Comparison of ENCODE assay signal across 9 cellular contexts in genomic region chr5:149632311-149633251, GRCh38. TPM values are rescaled to one million over a fixed set of nuclear protein-coding genes. Genes with fewer than 3 reads are reported as not detected.
DNase-seq lines count a peak whose midpoint lies in the region; ATAC-seq and TF ChIP-seq lines count a peak whose summit lies in the region.
"Had no signal": no experiment of that assay in that cellular context is flagged by ENCODE, and none has a peak within 500 bp of the region (broad histone marks: within the 10 kb centered on the region; RNA-seq: fewer than 3 reads in every experiment).

No MANE protein-coding gene starts in this region.

- no peak overlapping the region for H4K5ac ChIP-seq in H9 (ENCODE audit: insufficient read length, low read depth, low read length)

- no peak for TF ChIP-seq POLR2A in adrenal gland (IDR thresholded peaks at IDR 0.05)

- no peak overlapping the region for H2BK5ac ChIP-seq in H9 (ENCODE audit: insufficient read length, low read length)

- H3K79me2 ChIP-seq in H9 (ENCODE audit: insufficient read depth, low read length): no peaks in the 10 kb centered on the region

- H4K8ac ChIP-seq in H9 (replicated peaks; ENCODE audit: insufficient read length, low read depth, low read length): no peak overlapping the region

- H3K56ac ChIP-seq in H9 (ENCODE audit: insufficient read length, low read depth, low read length): no peak overlapping the region

- H3K27ac Mint-ChIP-seq in H9: peak overlapping the region; percentile 58 to 84 (median 69); a peak in 6 of 7 replicates
- peak overlapping the region; percentile 74 for H3K27ac Mint-ChIP-seq in T-helper 17 cell

- no peak overlapping the region for H4K91ac ChIP-seq in H9 (ENCODE audit: insufficient read length, low read depth, low read length)

- H2AK5ac ChIP-seq in H9 (ENCODE audit: insufficient read length, low read length): no peak overlapping the region

- no peak overlapping the region for H2BK20ac ChIP-seq in H9 (ENCODE audit: low read depth, low read length, poor library complexity, severe bottlenecking)

- H3K4me3 Mint-ChIP-seq in H9: peak overlapping the region in 1 of 2 experiments; percentile 39; a peak in 1 of 5 replicates
- no peak overlapping the region for H3K4me3 Mint-ChIP-seq in T-helper 17 cell

- H3K27me3 Mint-ChIP-seq in H9 (ENCODE audit: low read depth) (no peaks in the 10 kb centered on the region; the same call in 1 of the 2 replicates), T-helper 17 cell (peaks cover 12% of the 10 kb centered on the region)

- H2BK12ac ChIP-seq in H9 (ENCODE audit: insufficient read length, low read depth, low read length): no peak overlapping the region

- no peak for TF ChIP-seq CTCF in H9 (conservative IDR thresholded peaks at IDR 0.05)
- no peak for TF ChIP-seq CTCF in adrenal gland (IDR thresholded peaks at IDR 0.05)

- no peaks in the 10 kb centered on the region for H3K36me3 ChIP-seq in adrenal gland (replicated peaks in 1 of 2)

- peaks cover 26 to 27% of the 10 kb centered on the region in 2 experiments for H3K4me1 Mint-ChIP-seq in H9
- H3K4me1 Mint-ChIP-seq in T-helper 17 cell: peaks cover 10% of the 10 kb centered on the region

- DNase-seq in H9 (no peak), T-helper 17 cell (no peak), left cardiac atrium (no peak), NCI-H774 (lab: John Stamatoyannopoulos, UW) (no peak), adrenal gland (no peak)
- DNase-seq in stimulated activated naive CD4-positive, alpha-beta T cell treated with Interleukin-2 at 50 U/mL for 16 hours (lab: John Stamatoyannopoulos, UW): no peak
- DNase-seq: stimulated activated CD4-positive, alpha-beta T cell treated with anti-CD3 and anti-CD28 coated beads, Interleukin-4, amount 100 ng/mL, for 24 hours had no signal

- H3K4me1 ChIP-seq in H9 (ENCODE audit: insufficient read depth, low read length) (peaks cover 10% of the 10 kb centered on the region; the same call in 1 of the 2 replicates), adrenal gland (replicated peaks in 1 of 2) (no peaks in the 10 kb centered on the region)

- H2BK120ac ChIP-seq in H9 (ENCODE audit: low read depth, low read length, poor library complexity, severe bottlenecking): no peak overlapping the region

- H3K36me3 Mint-ChIP-seq in H9 (ENCODE audit: insufficient read depth in 1 of 3, low read depth in 3 of 3) (no peaks in the 10 kb centered on the region), T-helper 17 cell (ENCODE audit: low read depth) (no peaks in the 10 kb centered on the region)

- H3K9me3 Mint-ChIP-seq in H9: no peaks in the 10 kb centered on the region

- H3K4me3 ChIP-seq in skin epidermis (no peak overlapping the region), adrenal gland (no peak overlapping the region)

- H3T11ph ChIP-seq in H9 (ENCODE audit: low read length): no peak overlapping the region

- no peak overlapping the region for H3K14ac ChIP-seq in H9 (ENCODE audit: insufficient read depth, low read length)

- H4K20me1 ChIP-seq in H9 (ENCODE audit: control insufficient read depth, insufficient read depth, insufficient read length): no peaks in the 10 kb centered on the region

- no peak overlapping the region for H3K9ac ChIP-seq in H9 (ENCODE audit: extremely low read depth, insufficient read length, low read length)

- H3K23ac ChIP-seq in H9 (ENCODE audit: insufficient read length, low read depth, low read length): no peak overlapping the region

- no peak overlapping the region for H2AFZ ChIP-seq in H9 (ENCODE audit: low read length)

- H3K27me3 ChIP-seq in H9 (ENCODE audit: insufficient read depth, low read length) (no peaks in the 10 kb centered on the region), adrenal gland (no peaks in the 10 kb centered on the region)

- intact Hi-C loops in left cardiac atrium (cut with DNase I): loop anchor here in 1 of 2 donors (10.0 kb wide), 1 partner anchor 332 kb away; the partner anchor contains the start of gene SLC26A2
- intact Hi-C loops in adrenal gland (cut with DNase I): loop anchor here in 1 of 2 donors (10.0 kb wide), 1 partner anchor 352 kb away; no protein-coding TSS in a partner anchor

- H3K27ac ChIP-seq in H9 (ENCODE audit: insufficient read length, low read depth, low read length) (no peak overlapping the region), skin epidermis (peak overlapping the region in 20 of 21 experiments; percentile 35 to 86 (median 73)), adrenal gland (no peak overlapping the region)

- no peak overlapping the region for H3K4ac ChIP-seq in H9 (ENCODE audit: low read depth, low read length)

- H3K9me3 ChIP-seq in H9 (ENCODE audit: control insufficient read depth, low read depth, low read length): no peaks in the 10 kb centered on the region
- no peaks in the 10 kb centered on the region for H3K9me3 ChIP-seq in T-helper 17 cell (ENCODE audit: control insufficient read depth, low read length, poor library complexity, severe bottlenecking)
- no peaks in the 10 kb centered on the region for H3K9me3 ChIP-seq in adrenal gland (replicated peaks in 1 of 3)

- H3K23me2 ChIP-seq in H9 (ENCODE audit: insufficient read length, low read depth, low read length, poor library complexity, severe bottlenecking): no peaks in the 10 kb centered on the region

- WGBS in H9 (ENCODE audit: extremely low coverage, insufficient read length, low lambda C conversion rate): no CpG with 5 or more reads among the region's 12 CpGs
- 63 to 79% (median 75%) methylated on average over 4 to 12 of the region's 12 CpGs for WGBS in adrenal gland, 4 donors

- no peak overlapping the region for H2BK15ac ChIP-seq in H9 (ENCODE audit: low read depth, low read length)

- ATAC-seq in T-helper 17 cell (no peak), left cardiac atrium (peak; percentile 32 to 85), GM18909 (IDR thresholded peaks at IDR 0.05; ENCODE audit: poor library complexity, unreplicated experiment) (no peak)

- no peak overlapping the region for H3K18ac ChIP-seq in H9 (ENCODE audit: insufficient read length, low read depth, low read length)

- peak overlapping the region; percentile 2 for H3K4me2 ChIP-seq in H9 (ENCODE audit: insufficient read depth, insufficient read length, low read length)

- H3K79me1 ChIP-seq in H9 (ENCODE audit: insufficient read depth, low read depth, low read length, poor library complexity, severe bottlenecking): no peaks in the 10 kb centered on the region

RNA-seq across cellular contexts. Expression of gene ARHGEF37, which starts 51.3 kb away (rescaled TPM):
- 0.39 and 0.42 TPM in 2 replicates for total RNA-seq in H9 (2021)
- under 1 TPM; 0.25 to 0.76 TPM for total RNA-seq in T-helper 17 cell
- total RNA-seq in left cardiac atrium: 10 to 100 TPM; 14.1 to 17.3 TPM
- total RNA-seq in adrenal gland: 1 to 10 TPM; 1.8 to 8.4 (median 4.5) TPM
- 1 to 10 TPM; 1.8 to 4.3 (median 2.3) TPM for polyA plus RNA-seq in adrenal gland

Comparison
In these comparisons a context has a peak if more than half of its experiments do, and no peak if none do; other contexts are left out.
1. H3K27ac ChIP-seq: peak in skin epidermis (20 of 21); none in H9 (single experiment) and adrenal gland (0 of 5).
2. ATAC-seq: peak in left cardiac atrium (2 of 2); none in T-helper 17 cell (single experiment) and GM18909 (single experiment).